ENCODE assay signal across 13 cellular contexts in the genomic region with DNA sequence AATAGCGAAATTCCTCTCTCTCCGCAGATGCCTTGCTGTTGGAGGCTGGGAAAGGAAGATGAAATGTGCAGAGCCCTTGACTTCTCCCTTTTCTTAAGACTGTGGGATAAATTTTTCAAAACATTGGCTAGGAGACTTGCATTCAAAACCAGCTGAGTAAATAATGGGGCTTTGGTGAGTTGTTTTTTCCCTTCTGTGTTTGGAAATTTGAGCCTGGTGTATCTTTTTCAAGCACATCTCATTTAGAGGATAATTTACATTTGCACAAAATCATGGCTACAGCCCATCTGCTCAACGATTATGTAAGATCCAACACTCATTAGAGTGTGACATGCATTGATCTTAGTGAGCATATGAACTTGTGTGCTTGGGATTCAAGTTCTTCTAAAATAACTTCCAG.
DNase-seq lines count a peak whose midpoint lies in the region; ATAC-seq and TF ChIP-seq lines count a peak whose summit lies in the region.
"Had no signal": no experiment of that assay in that cellular context is flagged by ENCODE, and none has a peak within 500 bp of the region (broad histone marks: within the 10 kb centered on the region; RNA-seq: fewer than 3 reads in every experiment).

No MANE protein-coding gene starts in this region.

- H3K27ac ChIP-seq in substantia nigra (ENCODE audit: low read depth, low read length, poor library complexity, severe bottlenecking), result peak overlapping the region; percentile 66
- no peak overlapping the region for H3K27ac ChIP-seq in coronary artery
- H3K27ac ChIP-seq: right lobe of liver, testis had no signal

- no peak for TF ChIP-seq CTCF in coronary artery (IDR thresholded peaks at IDR 0.05)

- DNase-seq in NCI-H1092 treated with DMSO at 0.1 percent for 48 hours (lab: John Stamatoyannopoulos, UW), result peak; percentile 89
- peak; percentile 31 for DNase-seq in NCI-H510A (lab: John Stamatoyannopoulos, UW)
- DNase-seq in fibroblast of gingiva (ENCODE audit: low read depth), result peak; percentile 86
- no peak for DNase-seq in substantia nigra (lab: John Stamatoyannopoulos, UW)
- no peak for DNase-seq in coronary artery (ENCODE audit: low spot score)
- DNase-seq: activated CD8-positive, alpha-beta memory T cell treated with anti-CD3 and anti-CD28 coated beads, Interleukin-2, amount 50 U/mL, for 4 hours; activated naive CD8-positive, alpha-beta T cell treated with anti-CD3 and anti-CD28 coated beads, Interleukin-2, amount 50 U/mL, for 24 hours; CD4-positive, alpha-beta memory T cell; Kasumi-1; right lobe of liver; testis had no signal

- H3K4me3 ChIP-seq in coronary artery, result no peak overlapping the region
- H3K4me3 ChIP-seq: right lobe of liver, testis had no signal

- TF ChIP-seq POLR2A in GM18505 (IDR thresholded peaks at IDR 0.05; ENCODE audit: borderline replicate concordance, extremely low read depth, insufficient read depth, insufficient read length), result no peak

- ATAC-seq in GM18505 (IDR thresholded peaks at IDR 0.05; ENCODE audit: unreplicated experiment) (no peak), GM18867 (IDR thresholded peaks at IDR 0.05; ENCODE audit: unreplicated experiment) (no peak)
- ATAC-seq: activated naive CD8-positive, alpha-beta T cell treated with anti-CD3 and anti-CD28 coated beads, Interleukin-2, amount 50 U/mL, for 24 hours had no signal

Comparison
In these comparisons a context has a peak if more than half of its experiments do, and no peak if none do; other contexts are left out.
1. DNase-seq: peak in NCI-H1092 treated with DMSO at 0.1 percent for 48 hours (single experiment), NCI-H510A (single experiment) and fibroblast of gingiva (single experiment); none in substantia nigra (0 of 49) and coronary artery (single experiment).